ENCODE assay signal across 8 cellular contexts in the genomic region with DNA sequence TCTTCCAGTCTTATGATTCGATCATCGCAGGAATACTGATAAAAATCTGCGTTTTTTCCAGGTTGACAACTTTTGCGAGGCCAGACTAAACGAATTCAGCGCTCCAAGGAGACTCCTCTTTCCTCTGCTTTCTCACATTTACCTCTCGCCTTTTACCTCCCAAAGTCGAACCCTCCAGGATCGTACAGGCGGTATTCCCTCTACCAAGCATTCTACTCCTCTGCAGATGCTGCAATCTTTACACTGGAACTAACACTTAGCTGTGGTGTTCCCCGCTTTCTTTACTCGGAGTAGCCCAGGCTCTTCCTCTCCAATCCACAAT. TPM values are rescaled to one million over a fixed set of nuclear protein-coding genes. Genes with fewer than 3 reads are reported as not detected.
DNase-seq lines count a peak whose midpoint lies in the region; ATAC-seq and TF ChIP-seq lines count a peak whose summit lies in the region.

No MANE protein-coding gene starts in this region.

- CTCF ChIA-PET in activated CD8-positive, alpha-beta T cell treated with anti-CD3 and anti-CD28 coated beads for 36 hours (lab: Charles Lee) = interaction anchor here (0.6 to 3.0 kb wide), 4 partner anchors 15 to 515 kb away, joined by 3 to 26 read pairs (median 5); no protein-coding TSS in a partner anchor

- peaks cover 12% of the 10 kb centered on the region for H3K36me3 ChIP-seq in iPS-18a (ENCODE audit: control insufficient read depth, low read depth, low read length)
- H3K36me3 ChIP-seq in stomach = peaks cover 7 to 16% (median 15%) of the 10 kb centered on the region in 4 donors

- no peak for TF ChIP-seq CTCF in activated CD8-positive, alpha-beta T cell treated with anti-CD3 and anti-CD28 coated beads for 36 hours (IDR thresholded peaks at IDR 0.05)
- no peak for TF ChIP-seq CTCF in stomach (IDR thresholded peaks at IDR 0.05)

- peak overlapping the region; percentile 93 for H3K27ac ChIP-seq in iPS-18a (ENCODE audit: low read length)
- peak overlapping the region; percentile 78 to 95 (median 92) for H3K27ac ChIP-seq in stomach

- peak overlapping the region; percentile 99 for H3K27ac Mint-ChIP-seq in activated CD8-positive, alpha-beta T cell treated with anti-CD3 and anti-CD28 coated beads for 36 hours

- peak overlapping the region; percentile 95 for H3K4me3 Mint-ChIP-seq in activated CD8-positive, alpha-beta T cell treated with anti-CD3 and anti-CD28 coated beads for 36 hours

- peak overlapping the region; percentile 88 for H3K4me3 ChIP-seq in iPS-18a (ENCODE audit: low read length)
- peak overlapping the region; percentile 83 to 99 (median 90) for H3K4me3 ChIP-seq in stomach

- TF ChIP-seq POLR2A in stomach (IDR thresholded peaks at IDR 0.05) = no peak

- H3K9me3 ChIP-seq in iPS-18a (ENCODE audit: control insufficient read depth, low read depth, low read length) (no peaks in the 10 kb centered on the region), stomach (no peaks in the 10 kb centered on the region)

- intact Hi-C loops in activated CD8-positive, alpha-beta T cell treated with anti-CD3 and anti-CD28 coated beads for 36 hours (cut with micrococcal nuclease) = loop anchor here (10.0 kb wide), 1 partner anchor 150 kb away; the partner anchor contains the start of gene UPF2
- intact Hi-C loops in stomach (cut with DNase I; ENCODE audit: low total_unique reads) = no loop called here

- H3K4me1 ChIP-seq in iPS-18a (ENCODE audit: control insufficient read depth, low read depth, low read length) = peaks cover 5% of the 10 kb centered on the region
- H3K4me1 ChIP-seq in stomach = peaks cover 23 to 52% (median 39%) of the 10 kb centered on the region in 4 donors

- H3K9me3 Mint-ChIP-seq in activated CD8-positive, alpha-beta T cell treated with anti-CD3 and anti-CD28 coated beads for 36 hours = no peaks in the 10 kb centered on the region

- no peak for DNase-seq in activated CD8-positive, alpha-beta T cell treated with anti-CD3 and anti-CD28 coated beads for 36 hours
- no peak for DNase-seq in stomach
- DNase-seq in KG1 (lab: John Stamatoyannopoulos, UW) = no peak
- no peak for DNase-seq in NCI-H774 (lab: John Stamatoyannopoulos, UW)
- DNase-seq in anterior cingulate cortex (lab: John Stamatoyannopoulos, UW) = no peak

- no peak for TF ChIP-seq EP300 in stomach (IDR thresholded peaks at IDR 0.05)

- ATAC-seq in GM18858 (IDR thresholded peaks at IDR 0.05; ENCODE audit: unreplicated experiment) (peak; percentile 6), HG02885 (IDR thresholded peaks at IDR 0.05; ENCODE audit: poor library complexity, unreplicated experiment) (peak; percentile 13)
- ATAC-seq in activated CD8-positive, alpha-beta T cell treated with anti-CD3 and anti-CD28 coated beads for 36 hours = peak; percentile 3

- peaks cover 53% of the 10 kb centered on the region for H3K4me1 Mint-ChIP-seq in activated CD8-positive, alpha-beta T cell treated with anti-CD3 and anti-CD28 coated beads for 36 hours (ENCODE audit: low read depth)

- 0 to 1% (median 0%) methylated on average over 12 of the region's 12 CpGs for WGBS in stomach, 5 donors

- peaks cover 51% of the 10 kb centered on the region for H3K36me3 Mint-ChIP-seq in activated CD8-positive, alpha-beta T cell treated with anti-CD3 and anti-CD28 coated beads for 36 hours (ENCODE audit: low read depth)

- H3K27me3 Mint-ChIP-seq in activated CD8-positive, alpha-beta T cell treated with anti-CD3 and anti-CD28 coated beads for 36 hours = no peaks in the 10 kb centered on the region

- POLR2A ChIA-PET in activated CD8-positive, alpha-beta T cell treated with anti-CD3 and anti-CD28 coated beads for 36 hours (lab: Charles Lee) = interaction anchor here (1.0 to 2.2 kb wide), 9 partner anchors 9 to 154 kb away, joined by 3 to 12 read pairs (median 4); partner anchors contain the start of gene UPF2

- H3K9ac ChIP-seq in iPS-18a (ENCODE audit: low read length) = peak overlapping the region; percentile 80

- H3K27me3 ChIP-seq in iPS-18a (ENCODE audit: control insufficient read depth, insufficient read depth, low read length) (no peaks in the 10 kb centered on the region), stomach (no peaks in the 10 kb centered on the region)

RNA-seq across cellular contexts. Expression of gene NUDT5, which starts 0.4 kb away (rescaled TPM):
- total RNA-seq in activated CD8-positive, alpha-beta T cell treated with anti-CD3 and anti-CD28 coated beads for 36 hours = 10 to 100 TPM; 95.9 to 98.6 TPM
- 10 to 100 TPM; 21.4 to 49.4 (median 37.9) TPM for total RNA-seq in stomach
- 10 to 100 TPM; 30.2 to 45.3 (median 39.6) TPM for polyA plus RNA-seq in stomach

RNA-seq across cellular contexts. Expression of gene CDC123, which starts 0.7 kb away (rescaled TPM):
- 100 to 1,000 TPM; 123 to 125 TPM for total RNA-seq in activated CD8-positive, alpha-beta T cell treated with anti-CD3 and anti-CD28 coated beads for 36 hours
- 100 to 1,000 TPM in 1 of 5 donors, 10 to 100 TPM in 4; 22.3 to 103 (median 62.4) TPM for total RNA-seq in stomach
- polyA plus RNA-seq in stomach = 10 to 100 TPM; 30.3 to 41.7 (median 39.4) TPM
